In genomic region chr6:144151010-144151727, GRCh38 we compare ENCODE assay signal across 8 cellular contexts. TPM values are rescaled to one million over a fixed set of nuclear protein-coding genes. Genes with fewer than 3 reads are reported as not detected.
A peak's percentile ranks its signal among the peaks of the same experiment; 100 is the strongest.
DNase-seq lines count a peak whose midpoint lies in the region; ATAC-seq, FAIRE-seq and TF ChIP-seq lines count a peak whose summit lies in the region.

No MANE protein-coding gene starts in this region.

- H3K79me2 ChIP-seq in K562 (ENCODE audit: control insufficient read depth, insufficient read depth, low read length) (no peaks in the 10 kb centered on the region), HepG2 (ENCODE audit: insufficient read depth, low read length) (no peaks in the 10 kb centered on the region)

- H4K20me1 ChIP-seq in K562 (replicated peaks; ENCODE audit: control insufficient read depth, insufficient read depth, low read length) (no peaks in the 10 kb centered on the region), HepG2 (ENCODE audit: insufficient read depth, low read length) (no peaks in the 10 kb centered on the region)

- peaks cover 45% of the 10 kb centered on the region for H3K4me1 Mint-ChIP-seq in T-helper 2 cell treated with Interferon-gamma antibody and Interleukin-4, amounts not matched to agents 5 μg/mL and 100 μg/mL, for 36 hours (ENCODE audit: low read depth)

- H3K4me1 ChIP-seq in A673 (ENCODE audit: insufficient read depth, low read length, poor library complexity, severe bottlenecking) (no peaks in the 10 kb centered on the region), K562 (replicated peaks in 1 of 2; ENCODE audit: control insufficient read depth in 2 of 2, insufficient read depth in 2 of 2, low read length in 2 of 2) (peaks cover 7 to 16% of the 10 kb centered on the region in 2 experiments; a peak in 4 of 5 replicates), HepG2 (ENCODE audit: insufficient read depth, low read length) (peaks cover 9% of the 10 kb centered on the region)

- intact Hi-C loops in A673 (cut with micrococcal nuclease; ENCODE audit: unreplicated experiment) (no loop called here), K562 (cut with micrococcal nuclease) (loop anchor here (2.0 to 5.0 kb wide), 2 partner anchors 46 to 66 kb away; no protein-coding TSS in a partner anchor), HepG2 (cut with micrococcal nuclease; ENCODE audit: unreplicated experiment) (loop anchor here (2.0 kb wide), 1 partner anchor 66 kb away; no protein-coding TSS in a partner anchor)

- no TSS peak for BruUV-seq in A673 (replicated peaks; lab: Mats Ljungman, UMichigan)
- BruUV-seq in K562 (replicated peaks; lab: Mats Ljungman, UMichigan) = TSS peak; percentile 47
- BruUV-seq in HepG2 (replicated peaks; lab: Mats Ljungman, UMichigan) = no TSS peak

- TF ChIP-seq EP300 in K562 (IDR thresholded peaks at IDR 0.05; ENCODE audit: low read length) (no peak), HepG2 (IDR thresholded peaks at IDR 0.05; ENCODE audit: low read depth in 2 of 2, low read length in 2 of 2) (no peak), HepG2 (CRISPR knock-in tag; IDR thresholded peaks at IDR 0.05; ENCODE audit: borderline replicate concordance) (no peak)

- ATAC-seq in GM19324 (IDR thresholded peaks at IDR 0.05; ENCODE audit: low FRiP score, unreplicated experiment) (peak; percentile 61), HG03442 (IDR thresholded peaks at IDR 0.05; ENCODE audit: unreplicated experiment) (peak; percentile 55), K562 (peak; percentile 16; the same call in 2 of the 3 replicates), HepG2 (peak; percentile 21)

- no peaks in the 10 kb centered on the region for H3K27me3 Mint-ChIP-seq in T-helper 2 cell treated with Interferon-gamma antibody and Interleukin-4, amounts not matched to agents 5 μg/mL and 100 μg/mL, for 36 hours (ENCODE audit: low read depth)

- H3K4me3 ChIP-seq in A673 (ENCODE audit: low read depth, low read length, poor library complexity, severe bottlenecking) (peak overlapping the region; percentile 61), K562 (peak overlapping the region; percentile 51), HepG2 (replicated peaks in 1 of 3; ENCODE audit: insufficient read depth in 1 of 3, low read depth in 2 of 3, low read length in 3 of 3) (peak overlapping the region; percentile 60 to 77 (median 71))

- H2AFZ ChIP-seq in K562 (ENCODE audit: low read depth, low read length) (peak overlapping the region; percentile 73), HepG2 (ENCODE audit: low read length) (no peak overlapping the region)

- H3K9me3 Mint-ChIP-seq in T-helper 2 cell treated with Interferon-gamma antibody and Interleukin-4, amounts not matched to agents 5 μg/mL and 100 μg/mL, for 36 hours = no peaks in the 10 kb centered on the region

- in situ Hi-C loops in K562 (cut with MboI) = no loop called here
- in situ Hi-C loops in HepG2 (cut with HindIII; ENCODE audit: extremely low pct_ligation_motif_present, low pct_unique_long_range_greater_than_20kb) = no loop called here

- TF ChIP-seq CTCF in A673 (conservative IDR thresholded peaks at IDR 0.05; ENCODE audit: low read depth, low read length) = no peak
- no peak for TF ChIP-seq CTCF in K562 (IDR thresholded peaks at IDR 0.05 in 2 of 3, conservative IDR thresholded peaks at IDR 0.05 in 1 of 3; ENCODE audit: insufficient read depth in 2 of 3, low read depth in 1 of 3, low read length in 3 of 3)
- TF ChIP-seq CTCF in HepG2 (CRISPR knock-in tag; IDR thresholded peaks at IDR 0.05) = no peak

- no peaks in the 10 kb centered on the region for H3K9me1 ChIP-seq in K562 (ENCODE audit: control insufficient read depth, insufficient read depth, low read length)

- TF ChIP-seq RAD21 in K562 (CRISPR knock-in tag; conservative IDR thresholded peaks at IDR 0.05 in 1 of 2, IDR thresholded peaks at IDR 0.05 in 1 of 2) (no peak), HepG2 (CRISPR knock-in tag; IDR thresholded peaks at IDR 0.05) (no peak)

- CTCF ChIA-PET in A673 (lab: Charles Lee) = no interaction called here
- CTCF ChIA-PET in K562 (lab: Yijun Ruan, JAX; ENCODE audit: low intra/inter-chr PET ratio) = no interaction called here
- CTCF ChIA-PET in HepG2 (lab: Yijun Ruan, JAX; ENCODE audit: low intra/inter-chr PET ratio, low total read pairs) = no interaction called here

- no peaks in the 10 kb centered on the region for H3K36me3 ChIP-seq in A673 (ENCODE audit: insufficient read depth, low read length, poor library complexity, severe bottlenecking)
- no peaks in the 10 kb centered on the region for H3K36me3 ChIP-seq in K562 (ENCODE audit: control insufficient read depth, insufficient read depth, low read length)
- no peaks in the 10 kb centered on the region for H3K36me3 ChIP-seq in HepG2 (replicated peaks in 1 of 2; ENCODE audit: control insufficient read depth in 1 of 2, insufficient read depth in 2 of 2, low read length in 2 of 2)

- FAIRE-seq in K562 (lab: Jason Lieb, UNC) (no peak), HepG2 (lab: Jason Lieb, UNC) (no peak)

- H3K9ac ChIP-seq in K562 (ENCODE audit: insufficient read depth in 1 of 2, low read depth in 2 of 2, low read length in 2 of 2) = peak overlapping the region in 1 of 2 experiments; percentile 4; a peak in 1 of 4 replicates
- no peak overlapping the region for H3K9ac ChIP-seq in HepG2 (ENCODE audit: insufficient read depth, low read depth, low read length)

- TF ChIP-seq POLR2A in K562 (conservative IDR thresholded peaks at IDR 0.05) (no peak), HepG2 (IDR thresholded peaks at IDR 0.05; ENCODE audit: insufficient read depth in 1 of 2, low read depth in 2 of 2, low read length in 2 of 2) (no peak)

- peak overlapping the region; percentile 64 for H3K4me2 ChIP-seq in K562 (ENCODE audit: insufficient read depth, low read length)
- peak overlapping the region; percentile 85 for H3K4me2 ChIP-seq in HepG2 (ENCODE audit: low read depth, low read length)

- WGBS in K562 (ENCODE audit: insufficient coverage, low coverage, missing lambda C conversion rate) = 6% methylated on average over 15 of the region's 15 CpGs
- WGBS in HepG2 (ENCODE audit: low lambda C conversion rate) = 5% methylated on average over 15 of the region's 15 CpGs

- no peak overlapping the region for H3K27ac ChIP-seq in A673 (ENCODE audit: low read depth, low read length, poor library complexity, severe bottlenecking)
- H3K27ac ChIP-seq in K562 (ENCODE audit: extremely low read depth, low read depth, low read length) = no peak overlapping the region
- H3K27ac ChIP-seq in HepG2 (ENCODE audit: extremely low read length, insufficient read depth, low read length) = no peak overlapping the region

- H3K36me3 Mint-ChIP-seq in T-helper 2 cell treated with Interferon-gamma antibody and Interleukin-4, amounts not matched to agents 5 μg/mL and 100 μg/mL, for 36 hours (ENCODE audit: low read depth) = peaks cover 26% of the 10 kb centered on the region

- POLR2A ChIA-PET in A673 (lab: Charles Lee; ENCODE audit: low non-redundant PET) (no interaction called here), K562 (lab: Yijun Ruan, JAX) (interaction anchor here (0.6 to 1.4 kb wide), 3 partner anchors 25 to 1665 kb away, joined by 3 to 6 read pairs (median 3); no protein-coding TSS in a partner anchor), HepG2 (lab: Yijun Ruan, JAX) (no interaction called here)

- H3K27me3 ChIP-seq in A673 (replicated peaks; ENCODE audit: insufficient read depth, low read depth, low read length, poor library complexity) (peaks cover 7% of the 10 kb centered on the region), K562 (ENCODE audit: control insufficient read depth in 2 of 2, insufficient read depth in 2 of 2, low read length in 2 of 2) (peaks cover 17 to 29% of the 10 kb centered on the region in 2 experiments), HepG2 (ENCODE audit: control insufficient read depth in 1 of 2, insufficient read depth in 2 of 2, low read length in 2 of 2) (peaks cover 2 to 47% of the 10 kb centered on the region in 2 experiments; a peak in 4 of 5 replicates)

- DNase-seq in A673 (ENCODE audit: low spot score) (no peak), K562 (ENCODE audit: extremely low read depth in 1 of 4, low spot score in 3 of 4) (peak in 2 of 4 experiments; percentile 19 to 48), HepG2 (ENCODE audit: low spot score) (no peak), NCI-H187 (lab: John Stamatoyannopoulos, UW) (no peak)
- DNase-seq in T-helper 2 cell treated with Interferon-gamma antibody and Interleukin-4, amounts not matched to agents 5 μg/mL and 100 μg/mL, for 36 hours (ENCODE audit: low spot score) = peak; percentile 69
- DNase-seq in stimulated activated CD4-positive, alpha-beta T cell treated with anti-CD3 and anti-CD28 coated beads, TNF-alpha, amount 100 ng/mL, for 4 hours (ENCODE audit: low read depth in 3 of 3) = peak; percentile 17 to 42 (median 29)

- H3K9me3 ChIP-seq in A673 (ENCODE audit: low read depth, low read length, poor library complexity, severe bottlenecking) (no peaks in the 10 kb centered on the region), K562 (replicated peaks; ENCODE audit: control insufficient read depth, insufficient read depth, low read depth, low read length) (no peaks in the 10 kb centered on the region), HepG2 (ENCODE audit: low read length) (no peaks in the 10 kb centered on the region)

- H3K4me3 Mint-ChIP-seq in T-helper 2 cell treated with Interferon-gamma antibody and Interleukin-4, amounts not matched to agents 5 μg/mL and 100 μg/mL, for 36 hours = peak overlapping the region; percentile 93

- H3K27ac Mint-ChIP-seq in T-helper 2 cell treated with Interferon-gamma antibody and Interleukin-4, amounts not matched to agents 5 μg/mL and 100 μg/mL, for 36 hours = peak overlapping the region; percentile 94

RNA-seq across cellular contexts. Expression of gene STX11, which starts 0.9 kb away (rescaled TPM):
- total RNA-seq in A673 (2021) = 0.20 and 0.30 TPM in 2 replicates
- total RNA-seq in K562 (2011; cell fraction: chromatin; rRNA removed; ENCODE audit: low replicate concordance) = 0.44 TPM in 1 of 2 replicates, not detected in the other
- total RNA-seq in K562 (2011; cell fraction: nucleolus; rRNA removed) = 0.17 TPM in 1 of 2 replicates, not detected in the other
- 0.38 and 0.44 TPM in 2 replicates for total RNA-seq in K562 (2011; cell fraction: nucleoplasm; rRNA removed)
- 0.73 and 0.86 TPM in 2 replicates for total RNA-seq in K562 (2014; rRNA removed)
- 0.29 and 0.45 TPM in 2 replicates for total RNA-seq in K562 (2014; rRNA removed; fragmentation: Illumina TruSeq; extraction: Trizol)
- 0.51 and 0.53 TPM in 2 replicates for total RNA-seq in K562 (2015; rRNA removed; fragmentation: Illumina TruSeq; extraction: Trizol)
- 0.47 and 0.51 TPM in 2 replicates for total RNA-seq in K562 (2021)
- polyA plus RNA-seq in K562 (2011; rRNA removed) = 0.40 and 1.2 TPM in 2 replicates
- polyA plus RNA-seq in K562 (2011; cell fraction: cytosol; rRNA removed) = 0.31 and 1.0 TPM in 2 replicates
- 0.23 and 0.87 TPM in 2 replicates for polyA plus RNA-seq in K562 (2011; cell fraction: nucleus; rRNA removed)
- 0.40 and 0.73 TPM in 2 replicates for polyA plus RNA-seq in K562 (2012)
- 0.54 and 0.56 TPM in 2 replicates for polyA plus RNA-seq in K562 (2014; fragmentation: Illumina TruSeq; extraction: Trizol)
- polyA plus RNA-seq in K562 (2014; fragmentation: Nextera tagmentation; extraction: Ambion mirVana) = under 1 TPM; 0.06 to 0.07 TPM
- polyA plus RNA-seq in K562 (2014; rRNA removed) = 0.29 and 1.6 TPM in 2 replicates
- 0.21 and 1.1 TPM in 2 replicates for polyA minus RNA-seq in K562 (2011; rRNA and poly(A)+ RNA removed)
- polyA minus RNA-seq in K562 (2011; cell fraction: cytosol; rRNA and poly(A)+ RNA removed) = 0.91 TPM in 1 of 2 replicates, not detected in the other
- 0.13 and 1.3 TPM in 2 replicates for polyA minus RNA-seq in K562 (2011; cell fraction: nucleus; rRNA and poly(A)+ RNA removed)
- total RNA-seq in HepG2 (2016; rRNA removed; fragmentation: Illumina TruSeq; extraction: Trizol) = not detected in 2 replicates
- not detected in 2 replicates for total RNA-seq in HepG2 (2016; cell fraction: cytosol; rRNA removed; fragmentation: Illumina TruSeq; extraction: Trizol; ENCODE audit: low read depth)
- total RNA-seq in HepG2 (2016; cell fraction: insoluble cytoplasmic fraction; rRNA removed; fragmentation: Illumina TruSeq; extraction: Trizol) = not detected in 2 replicates
- not detected in 2 replicates for total RNA-seq in HepG2 (2016; cell fraction: membrane; rRNA removed; fragmentation: Illumina TruSeq; extraction: Trizol)
- not detected in 2 replicates for total RNA-seq in HepG2 (2016; cell fraction: nucleus; rRNA removed; fragmentation: Illumina TruSeq; extraction: Trizol)
- 0.03 and 0.07 TPM in 2 replicates for polyA plus RNA-seq in HepG2 (2011; rRNA removed)
- 0.04 TPM in 2 replicates for polyA plus RNA-seq in HepG2 (2011; cell fraction: cytosol; rRNA removed)
- 0.13 TPM in 1 of 2 replicates, not detected in the other for polyA plus RNA-seq in HepG2 (2011; cell fraction: nucleus; rRNA removed)
- polyA plus RNA-seq in HepG2 (2012) = 0.07 TPM in 1 of 2 replicates, not detected in the other
- polyA plus RNA-seq in HepG2 (2016; cell fraction: cytosol; fragmentation: Illumina TruSeq; extraction: Trizol; ENCODE audit: low read depth) = not detected in 2 replicates
- not detected in 2 replicates for polyA plus RNA-seq in HepG2 (2016; cell fraction: insoluble cytoplasmic fraction; fragmentation: Illumina TruSeq; extraction: Trizol; ENCODE audit: low read depth)
- not detected in 2 replicates for polyA plus RNA-seq in HepG2 (2016; cell fraction: membrane; fragmentation: Illumina TruSeq; extraction: Trizol; ENCODE audit: low read depth)
- not detected in 2 replicates for polyA plus RNA-seq in HepG2 (2016; cell fraction: nucleus; fragmentation: Illumina TruSeq; extraction: Trizol; ENCODE audit: insufficient read depth, low read depth)
- polyA minus RNA-seq in HepG2 (2011; rRNA and poly(A)+ RNA removed; ENCODE audit: low replicate concordance) = 1.4 TPM in 1 of 2 replicates, not detected in the other
- polyA minus RNA-seq in HepG2 (2011; cell fraction: cytosol; rRNA and poly(A)+ RNA removed) = 0.44 TPM in 1 of 2 replicates, not detected in the other
- not detected in 2 replicates for polyA minus RNA-seq in HepG2 (2011; cell fraction: nucleus; rRNA and poly(A)+ RNA removed)

RNA-seq across cellular contexts. Expression of gene SF3B5, which starts 55.8 kb away (rescaled TPM):
- total RNA-seq in A673 (2021) (135 and 136 TPM in 2 replicates), K562 (2014; rRNA removed) (292 and 479 TPM in 2 replicates), K562 (2014; rRNA removed; fragmentation: Illumina TruSeq; extraction: Trizol) (133 and 238 TPM in 2 replicates), K562 (2015; rRNA removed; fragmentation: Illumina TruSeq; extraction: Trizol) (337 and 357 TPM in 2 replicates), K562 (2021) (399 and 440 TPM in 2 replicates), HepG2 (2016; rRNA removed; fragmentation: Illumina TruSeq; extraction: Trizol) (263 and 346 TPM in 2 replicates)
- 24.3 and 54.9 TPM in 2 replicates for total RNA-seq in K562 (2011; cell fraction: chromatin; rRNA removed; ENCODE audit: low replicate concordance)
- total RNA-seq in K562 (2011; cell fraction: nucleolus; rRNA removed) = 129 and 134 TPM in 2 replicates
- total RNA-seq in K562 (2011; cell fraction: nucleoplasm; rRNA removed) = 82.1 and 112 TPM in 2 replicates
- polyA plus RNA-seq in K562 (2011; rRNA removed) (407 and 453 TPM in 2 replicates), K562 (2014; fragmentation: Illumina TruSeq; extraction: Trizol) (538 and 635 TPM in 2 replicates), K562 (2014; fragmentation: Nextera tagmentation; extraction: Ambion mirVana) (1,000 to 10,000 TPM; 1,065 to 1,211 TPM), K562 (2014; rRNA removed) (552 and 569 TPM in 2 replicates), HepG2 (2011; rRNA removed) (292 and 294 TPM in 2 replicates)
- polyA plus RNA-seq in K562 (2011; cell fraction: cytosol; rRNA removed) = 924 and 1,390 TPM in 2 replicates
- polyA plus RNA-seq in K562 (2011; cell fraction: nucleus; rRNA removed) = 281 and 290 TPM in 2 replicates
- 381 and 451 TPM in 2 replicates for polyA plus RNA-seq in K562 (2012)
- 129 and 212 TPM in 2 replicates for polyA minus RNA-seq in K562 (2011; rRNA and poly(A)+ RNA removed)
- polyA minus RNA-seq in K562 (2011; cell fraction: cytosol; rRNA and poly(A)+ RNA removed) = 181 and 196 TPM in 2 replicates
- 64.5 and 102 TPM in 2 replicates for polyA minus RNA-seq in K562 (2011; cell fraction: nucleus; rRNA and poly(A)+ RNA removed)
- total RNA-seq in HepG2 (2016; cell fraction: cytosol; rRNA removed; fragmentation: Illumina TruSeq; extraction: Trizol; ENCODE audit: low read depth) = 104 and 124 TPM in 2 replicates
- total RNA-seq in HepG2 (2016; cell fraction: insoluble cytoplasmic fraction; rRNA removed; fragmentation: Illumina TruSeq; extraction: Trizol) = 265 and 405 TPM in 2 replicates
- total RNA-seq in HepG2 (2016; cell fraction: membrane; rRNA removed; fragmentation: Illumina TruSeq; extraction: Trizol) = 116 and 142 TPM in 2 replicates
- total RNA-seq in HepG2 (2016; cell fraction: nucleus; rRNA removed; fragmentation: Illumina TruSeq; extraction: Trizol) = 87.5 and 103 TPM in 2 replicates
- 334 and 504 TPM in 2 replicates for polyA plus RNA-seq in HepG2 (2011; cell fraction: cytosol; rRNA removed)
- polyA plus RNA-seq in HepG2 (2011; cell fraction: nucleus; rRNA removed) = 112 and 124 TPM in 2 replicates
- polyA plus RNA-seq in HepG2 (2012) = 110 and 133 TPM in 2 replicates
- 115 and 146 TPM in 2 replicates for polyA plus RNA-seq in HepG2 (2016; cell fraction: cytosol; fragmentation: Illumina TruSeq; extraction: Trizol; ENCODE audit: low read depth)
- 417 and 449 TPM in 2 replicates for polyA plus RNA-seq in HepG2 (2016; cell fraction: insoluble cytoplasmic fraction; fragmentation: Illumina TruSeq; extraction: Trizol; ENCODE audit: low read depth)
- 111 and 138 TPM in 2 replicates for polyA plus RNA-seq in HepG2 (2016; cell fraction: membrane; fragmentation: Illumina TruSeq; extraction: Trizol; ENCODE audit: low read depth)
- polyA plus RNA-seq in HepG2 (2016; cell fraction: nucleus; fragmentation: Illumina TruSeq; extraction: Trizol; ENCODE audit: insufficient read depth, low read depth) = 162 and 180 TPM in 2 replicates
- polyA minus RNA-seq in HepG2 (2011; rRNA and poly(A)+ RNA removed; ENCODE audit: low replicate concordance) = 275 and 292 TPM in 2 replicates
- 65.1 and 84.0 TPM in 2 replicates for polyA minus RNA-seq in HepG2 (2011; cell fraction: cytosol; rRNA and poly(A)+ RNA removed)
- 34.2 and 34.9 TPM in 2 replicates for polyA minus RNA-seq in HepG2 (2011; cell fraction: nucleus; rRNA and poly(A)+ RNA removed)

Comparison
In these comparisons a context has a peak if more than half of its experiments do, and no peak if none do; other contexts are left out.
1. DNase-seq: peak in T-helper 2 cell treated with Interferon-gamma antibody and Interleukin-4, amounts not matched to agents 5 μg/mL and 100 μg/mL, for 36 hours (single experiment) and stimulated activated CD4-positive, alpha-beta T cell treated with anti-CD3 and anti-CD28 coated beads, TNF-alpha, amount 100 ng/mL, for 4 hours (3 of 3); none in A673 (single experiment), HepG2 (single experiment) and NCI-H187 (0 of 2).
2. Peak in every context shown above with its lines, with median percentiles within 50 percentile points of each other: H3K4me3 ChIP-seq and ATAC-seq.